1 cellular context compared by ENCODE assay signal in genomic region chr11:12019867-12020416, GRCh38.
TF ChIP-seq lines count a peak whose summit lies in the region.

No MANE protein-coding gene starts in this region.

TF ChIP-seq in IMR-90, 13 proteins besides CTCF, POLR2A, EP300 and RAD21 (continued from another document):
- no peak for TF ChIP-seq BHLHE40 (IDR thresholded peaks at IDR 0.05; ENCODE audit: low read depth, low read length)
- TF ChIP-seq USF2 (IDR thresholded peaks at IDR 0.05; ENCODE audit: low read depth, low read length), result no peak
- no peak for TF ChIP-seq RCOR1 (IDR thresholded peaks at IDR 0.05; ENCODE audit: insufficient replicate concordance, low read length)
- no peak for TF ChIP-seq ELK1 (IDR thresholded peaks at IDR 0.05; ENCODE audit: borderline replicate concordance, low read depth, low read length)
- TF ChIP-seq RFX5 (IDR thresholded peaks at IDR 0.05; ENCODE audit: low read depth, low read length), result no peak
- TF ChIP-seq CHD1 (IDR thresholded peaks at IDR 0.05; ENCODE audit: low read depth, low read length), result no peak
- no peak for TF ChIP-seq NFE2L2 (IDR thresholded peaks at IDR 0.05; ENCODE audit: low read depth, low read length)
- no peak for TF ChIP-seq MAFK (IDR thresholded peaks at IDR 0.05; ENCODE audit: low read depth, low read length)
- no peak for TF ChIP-seq CEBPB (IDR thresholded peaks at IDR 0.05; ENCODE audit: low read depth, low read length)
- no peak for TF ChIP-seq MXI1 (IDR thresholded peaks at IDR 0.05; ENCODE audit: borderline replicate concordance, low read depth, low read length)
- no peak for TF ChIP-seq SMC3 (IDR thresholded peaks at IDR 0.05; ENCODE audit: low read depth, low read length)
